Comparison of ENCODE assay signal across 18 cellular contexts in the genomic region with DNA sequence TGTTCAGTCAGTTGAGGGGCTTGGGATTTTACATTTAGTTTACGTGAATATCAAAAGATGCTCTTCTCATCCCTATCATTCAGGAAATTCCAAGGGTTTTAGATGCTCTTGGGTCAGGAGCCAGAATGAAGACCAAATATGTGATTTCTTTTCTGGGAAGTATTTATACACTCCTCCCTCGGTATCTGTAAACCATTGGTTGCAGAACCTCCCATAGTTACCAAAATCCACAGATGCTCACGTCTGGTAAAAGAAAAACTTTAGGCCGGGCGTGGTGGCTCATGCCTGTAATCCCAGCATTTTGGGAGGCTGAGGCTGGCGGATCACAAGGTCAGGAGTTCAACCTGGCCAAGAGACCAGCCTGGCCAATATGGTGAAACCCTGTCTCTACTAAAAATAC.
DNase-seq lines count a peak whose midpoint lies in the region; ATAC-seq, FAIRE-seq and TF ChIP-seq lines count a peak whose summit lies in the region.
"Had no signal": no experiment of that assay in that cellular context is flagged by ENCODE, and none has a peak within 500 bp of the region (broad histone marks: within the 10 kb centered on the region; RNA-seq: fewer than 3 reads in every experiment).

No MANE protein-coding gene starts in this region.

- no peak for TF ChIP-seq EP300 in stomach (IDR thresholded peaks at IDR 0.05)

- WGBS in stomach, 5 donors: 67 to 82% (median 72%) methylated on average over 6 of the region's 6 CpGs

- H3K27ac Mint-ChIP-seq in CD8-positive, alpha-beta memory T cell: no peak overlapping the region
- H3K27ac Mint-ChIP-seq: activated T-helper 17 cell treated with anti-CD3 and anti-CD28 coated beads, Interleukin-2, amount 50 U/mL, for 72 hours; IgD-negative memory B cell; natural killer cell treated with Interleukin-12 subunit alpha and Interleukin-12 subunit beta and Interleukin-15 and Interleukin-18, amount 100 ng/mL, for 72 hours had no signal

- H3K27ac ChIP-seq in left lung: peak overlapping the region; percentile 49 to 67
- H3K27ac ChIP-seq in stomach: peak overlapping the region; percentile 46 to 82 (median 62)
- H3K27ac ChIP-seq in CD8-positive, alpha-beta memory T cell (ENCODE audit: low read depth, low read length): no peak overlapping the region
- H3K27ac ChIP-seq: BLaER1, cardiac muscle cell, epithelial cell of prostate had no signal

- no peaks in the 10 kb centered on the region for H3K4me1 Mint-ChIP-seq in CD8-positive, alpha-beta memory T cell
- H3K4me1 Mint-ChIP-seq: activated T-helper 17 cell treated with anti-CD3 and anti-CD28 coated beads, Interleukin-2, amount 50 U/mL, for 72 hours had no signal

- peaks cover 5 to 14% (median 11%) of the 10 kb centered on the region in 5 donors for H3K9me3 Mint-ChIP-seq in CD8-positive, alpha-beta memory T cell

- TF ChIP-seq POLR2A in stomach (IDR thresholded peaks at IDR 0.05): no peak

- CTCF ChIA-PET in CD8-positive, alpha-beta memory T cell (lab: Charles Lee): no interaction called here

- H3K36me3 ChIP-seq in left lung: no peaks in the 10 kb centered on the region
- no peaks in the 10 kb centered on the region for H3K36me3 ChIP-seq in stomach
- no peaks in the 10 kb centered on the region for H3K36me3 ChIP-seq in CD8-positive, alpha-beta memory T cell (ENCODE audit: insufficient read depth, low read length)
- H3K36me3 ChIP-seq: BLaER1, cardiac muscle cell had no signal

- peaks cover 4 to 40% of the 10 kb centered on the region in 2 donors for H3K27me3 Mint-ChIP-seq in CD8-positive, alpha-beta memory T cell

- H3K4me3 Mint-ChIP-seq in CD8-positive, alpha-beta memory T cell: no peak overlapping the region
- H3K4me3 Mint-ChIP-seq: activated T-helper 17 cell treated with anti-CD3 and anti-CD28 coated beads, Interleukin-2, amount 50 U/mL, for 72 hours; IgD-negative memory B cell; natural killer cell treated with Interleukin-12 subunit alpha and Interleukin-12 subunit beta and Interleukin-15 and Interleukin-18, amount 100 ng/mL, for 72 hours had no signal

- H3K4me1 ChIP-seq in left lung: peaks cover 0 to 5% of the 10 kb centered on the region in 2 donors
- H3K4me1 ChIP-seq in stomach: no peaks in the 10 kb centered on the region
- no peaks in the 10 kb centered on the region for H3K4me1 ChIP-seq in CD8-positive, alpha-beta memory T cell (ENCODE audit: insufficient read depth, low read length)
- H3K4me1 ChIP-seq: BLaER1 had no signal

- H3K4me3 ChIP-seq in left lung (no peak overlapping the region), stomach (no peak overlapping the region)
- no peak overlapping the region for H3K4me3 ChIP-seq in CD8-positive, alpha-beta memory T cell (ENCODE audit: low read length)
- H3K4me3 ChIP-seq: BLaER1, cardiac muscle cell had no signal

- DNase-seq in GM03348 (ENCODE audit: low spot score): peak; percentile 75
- no peak for DNase-seq in left lung
- no peak for DNase-seq in stomach
- DNase-seq in NCI-H1092 (lab: John Stamatoyannopoulos, UW): no peak
- DNase-seq in GM19240 (ENCODE audit: insufficient read length, low spot score): no peak
- no peak for DNase-seq in glomerular visceral epithelial cell (ENCODE audit: extremely low spot score)
- DNase-seq in CD8-positive, alpha-beta memory T cell: no peak
- DNase-seq: activated CD4-positive, CD25-positive, alpha-beta regulatory T cell treated with anti-CD3 and anti-CD28 coated beads, Interleukin-2, amount 50 U/mL, for 72 hours; NCI-H2029; NK-92 treated with Interleukin-12 subunit alpha and Interleukin-12 subunit beta, amount 100 ng/mL, for 24 hours; stimulated activated CD4-positive, alpha-beta T cell treated with anti-CD3 and anti-CD28 coated beads, Interleukin-15, amount 100 ng/mL, for 24 hours had no signal

- intact Hi-C loops in left lung (cut with DNase I) (no loop called here), stomach (cut with DNase I; ENCODE audit: low total_unique reads) (no loop called here)

- ATAC-seq in left lung: peak; percentile 59
- ATAC-seq: activated T-helper 17 cell treated with anti-CD3 and anti-CD28 coated beads, Interleukin-2, amount 50 U/mL, for 72 hours; natural killer cell treated with Interleukin-12 subunit alpha and Interleukin-12 subunit beta and Interleukin-15 and Interleukin-18, amount 100 ng/mL, for 72 hours had no signal

- peaks cover 0 to 16% of the 10 kb centered on the region in 2 donors for H3K9me3 ChIP-seq in left lung
- peaks cover 3 to 27% (median 8%) of the 10 kb centered on the region in 4 donors for H3K9me3 ChIP-seq in stomach
- H3K9me3 ChIP-seq in CD8-positive, alpha-beta memory T cell (ENCODE audit: low read length): peaks cover under 1% of the 10 kb centered on the region

- H3K27me3 ChIP-seq in left lung (no peaks in the 10 kb centered on the region), stomach (no peaks in the 10 kb centered on the region)
- H3K27me3 ChIP-seq in CD8-positive, alpha-beta memory T cell (ENCODE audit: insufficient read depth, low read length, poor library complexity, severe bottlenecking): no peaks in the 10 kb centered on the region
- H3K27me3 ChIP-seq: BLaER1, cardiac muscle cell had no signal

- peaks cover 0 to 7% (median 0%) of the 10 kb centered on the region in 3 donors for H3K36me3 Mint-ChIP-seq in CD8-positive, alpha-beta memory T cell

- POLR2A ChIA-PET in CD8-positive, alpha-beta memory T cell (lab: Charles Lee): no interaction called here

- TF ChIP-seq CTCF in left lung (IDR thresholded peaks at IDR 0.05): no peak
- TF ChIP-seq CTCF in stomach (IDR thresholded peaks at IDR 0.05): no peak

- peak; percentile 60 for FAIRE-seq in endometrium (lab: Jason Lieb, UNC)
